ENCODE assay signal across 8 cellular contexts in the genomic region with DNA sequence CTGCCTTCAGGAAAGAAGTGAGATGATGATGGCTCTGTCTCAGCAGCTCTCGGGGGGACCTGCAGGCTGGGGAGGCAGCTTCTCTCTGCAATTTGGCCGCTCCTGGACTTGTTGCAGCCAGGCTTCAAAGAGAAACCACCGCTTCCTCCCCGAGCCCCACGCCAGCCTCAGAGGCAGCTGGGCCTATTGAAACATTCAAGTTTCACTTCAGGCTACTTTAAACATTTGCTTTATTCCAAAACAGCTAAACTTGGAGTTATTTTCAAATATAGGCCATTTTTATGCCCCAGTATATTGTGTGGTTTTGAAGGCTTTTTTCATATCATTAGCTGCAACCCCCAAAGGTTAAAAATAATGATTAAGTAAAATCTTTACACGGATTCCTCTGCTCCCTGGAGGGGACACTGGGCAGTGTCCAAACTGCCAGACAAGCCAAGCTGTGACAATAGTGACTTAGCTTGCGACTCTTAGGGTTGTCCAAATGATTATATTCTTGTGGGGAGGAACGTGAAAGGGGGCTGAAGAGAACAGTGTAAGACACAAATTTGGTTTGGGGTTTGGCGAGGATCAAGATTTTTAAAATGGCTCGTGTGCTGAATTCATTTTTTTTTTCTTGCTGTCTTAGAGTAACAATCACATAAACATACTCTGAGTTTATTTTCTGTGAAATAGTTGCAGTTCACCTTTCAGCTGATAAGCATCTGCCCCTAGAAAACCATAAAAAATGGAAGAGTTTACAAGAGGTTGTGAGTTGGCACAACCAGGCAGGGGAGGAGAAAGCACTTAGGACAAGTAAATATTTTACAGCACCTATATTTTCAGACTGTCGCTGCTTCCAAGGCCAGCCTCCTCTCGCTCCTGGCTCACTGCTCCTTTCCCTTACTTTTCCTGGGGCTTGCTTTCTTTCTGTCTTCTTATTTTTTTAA.
DNase-seq lines count a peak whose midpoint lies in the region; ATAC-seq and TF ChIP-seq lines count a peak whose summit lies in the region.

No MANE protein-coding gene starts in this region.

- peak overlapping the region; percentile 54 for H3K9ac ChIP-seq in OCI-LY3 (ENCODE audit: low read length)

- H3K4me1 ChIP-seq in OCI-LY3 (ENCODE audit: low read length) (peaks cover 24% of the 10 kb centered on the region), hepatocyte (ENCODE audit: insufficient read depth) (peaks cover 47% of the 10 kb centered on the region)

- no peaks in the 10 kb centered on the region for H3K4me1 Mint-ChIP-seq in activated CD4-positive, alpha-beta T cell treated with anti-CD3 and anti-CD28 coated beads for 36 hours
- H3K4me1 Mint-ChIP-seq in activated naive CD8-positive, alpha-beta T cell treated with anti-CD3 and anti-CD28 coated beads for 36 hours: no peaks in the 10 kb centered on the region

- H3K36me3 ChIP-seq in OCI-LY3 (replicated peaks; ENCODE audit: low read depth, low read length): no peaks in the 10 kb centered on the region
- H3K36me3 ChIP-seq in hepatocyte (replicated peaks; ENCODE audit: insufficient read depth, low read depth): no peaks in the 10 kb centered on the region

- H3K4me3 ChIP-seq in OCI-LY3 (ENCODE audit: low read length) (peak overlapping the region; percentile 74), hepatocyte (peak overlapping the region; percentile 3), skin epidermis (peak overlapping the region in 3 of 7 experiments; percentile 10 to 13 (median 13))

- no peak for TF ChIP-seq CTCF in OCI-LY3 (IDR thresholded peaks at IDR 0.05; ENCODE audit: low read depth, low read length)
- TF ChIP-seq CTCF in hepatocyte (IDR thresholded peaks at IDR 0.05; ENCODE audit: poor library complexity): no peak

- peaks cover 2% of the 10 kb centered on the region for H3K9me3 Mint-ChIP-seq in activated CD4-positive, alpha-beta T cell treated with anti-CD3 and anti-CD28 coated beads for 36 hours (ENCODE audit: low read depth)
- H3K9me3 Mint-ChIP-seq in activated naive CD8-positive, alpha-beta T cell treated with anti-CD3 and anti-CD28 coated beads for 36 hours: no peaks in the 10 kb centered on the region

- H3K27ac Mint-ChIP-seq in activated CD4-positive, alpha-beta T cell treated with anti-CD3 and anti-CD28 coated beads for 36 hours: no peak overlapping the region
- H3K27ac Mint-ChIP-seq in activated naive CD8-positive, alpha-beta T cell treated with anti-CD3 and anti-CD28 coated beads for 36 hours: no peak overlapping the region

- H3K27me3 ChIP-seq in OCI-LY3 (ENCODE audit: low read depth, low read length) (no peaks in the 10 kb centered on the region), hepatocyte (no peaks in the 10 kb centered on the region)

- no peaks in the 10 kb centered on the region for H3K79me2 ChIP-seq in OCI-LY3 (ENCODE audit: low read length)
- no peaks in the 10 kb centered on the region for H3K79me2 ChIP-seq in hepatocyte

- no peaks in the 10 kb centered on the region for H3K9me2 ChIP-seq in hepatocyte (replicated peaks; ENCODE audit: insufficient read depth)

- H3K4me2 ChIP-seq in OCI-LY3 (ENCODE audit: low read length) (peak overlapping the region; percentile 95), hepatocyte (peak overlapping the region; percentile 73)

- DNase-seq in activated CD4-positive, alpha-beta T cell treated with anti-CD3 and anti-CD28 coated beads for 36 hours: peak; percentile 63
- no peak for DNase-seq in activated CD4-positive, alpha-beta T cell treated with anti-CD3 and anti-CD28 coated beads for 1 hour
- peak; percentile 40 for DNase-seq in activated naive CD8-positive, alpha-beta T cell treated with anti-CD3 and anti-CD28 coated beads for 36 hours
- DNase-seq in hepatocyte (ENCODE audit: low spot score) (peak; percentile 51), kidney glomerular epithelial cell (lab: John Stamatoyannopoulos, UW) (no peak)

- CTCF ChIA-PET in activated CD4-positive, alpha-beta T cell treated with anti-CD3 and anti-CD28 coated beads for 36 hours (lab: Charles Lee): interaction anchor here (0.5 to 0.9 kb wide), 4 partner anchors 28 to 577 kb away, joined by 3 to 5 read pairs (median 3); a partner anchor contains a TSS

- intact Hi-C loops in activated CD4-positive, alpha-beta T cell treated with anti-CD3 and anti-CD28 coated beads for 36 hours (cut with DNase I, micrococcal nuclease): no loop called here

- ATAC-seq in activated CD4-positive, alpha-beta T cell treated with anti-CD3 and anti-CD28 coated beads for 36 hours: peak; percentile 64
- peak; percentile 89 for ATAC-seq in HG02884 (IDR thresholded peaks at IDR 0.05; ENCODE audit: unreplicated experiment)

- no peaks in the 10 kb centered on the region for H3K27me3 Mint-ChIP-seq in activated CD4-positive, alpha-beta T cell treated with anti-CD3 and anti-CD28 coated beads for 36 hours
- H3K27me3 Mint-ChIP-seq in activated naive CD8-positive, alpha-beta T cell treated with anti-CD3 and anti-CD28 coated beads for 36 hours: no peaks in the 10 kb centered on the region

- POLR2A ChIA-PET in activated CD4-positive, alpha-beta T cell treated with anti-CD3 and anti-CD28 coated beads for 36 hours (lab: Charles Lee): no interaction called here

- H3K9me3 ChIP-seq in OCI-LY3 (ENCODE audit: insufficient read depth, low read length): no peaks in the 10 kb centered on the region
- no peaks in the 10 kb centered on the region for H3K9me3 ChIP-seq in hepatocyte (ENCODE audit: low read depth)

- no peaks in the 10 kb centered on the region for H3K36me3 Mint-ChIP-seq in activated CD4-positive, alpha-beta T cell treated with anti-CD3 and anti-CD28 coated beads for 36 hours (ENCODE audit: low read depth)
- peaks cover under 1% of the 10 kb centered on the region for H3K36me3 Mint-ChIP-seq in activated naive CD8-positive, alpha-beta T cell treated with anti-CD3 and anti-CD28 coated beads for 36 hours

- WGBS in hepatocyte (ENCODE audit: low lambda C conversion rate, missing lambda C conversion rate): 31% methylated on average over 12 of the region's 12 CpGs

- H3K4me3 Mint-ChIP-seq in activated CD4-positive, alpha-beta T cell treated with anti-CD3 and anti-CD28 coated beads for 36 hours: no peak overlapping the region
- H3K4me3 Mint-ChIP-seq in activated naive CD8-positive, alpha-beta T cell treated with anti-CD3 and anti-CD28 coated beads for 36 hours: no peak overlapping the region

- H2AFZ ChIP-seq in OCI-LY3 (ENCODE audit: low read depth, low read length) (peak overlapping the region; percentile 67), hepatocyte (peak overlapping the region; percentile 70)

- H3K27ac ChIP-seq in OCI-LY3 (ENCODE audit: low read length) (peak overlapping the region; percentile 63), hepatocyte (peak overlapping the region; percentile 83), skin epidermis (peak overlapping the region; percentile 16 to 95 (median 74))

- H4K20me1 ChIP-seq in OCI-LY3 (ENCODE audit: insufficient read depth, low read length) (no peaks in the 10 kb centered on the region), hepatocyte (ENCODE audit: insufficient read depth, poor library complexity, severe bottlenecking) (no peaks in the 10 kb centered on the region)

Comparison
In these comparisons a context has a peak if more than half of its experiments do, and no peak if none do; other contexts are left out.
1. DNase-seq: peak in activated CD4-positive, alpha-beta T cell treated with anti-CD3 and anti-CD28 coated beads for 36 hours (single experiment), activated naive CD8-positive, alpha-beta T cell treated with anti-CD3 and anti-CD28 coated beads for 36 hours (single experiment) and hepatocyte (single experiment); none in activated CD4-positive, alpha-beta T cell treated with anti-CD3 and anti-CD28 coated beads for 1 hour (single experiment) and kidney glomerular epithelial cell (single experiment).
2. Peak in every context shown above with its lines, with median percentiles within 50 percentile points of each other: H3K27ac ChIP-seq.